In the genomic region with DNA sequence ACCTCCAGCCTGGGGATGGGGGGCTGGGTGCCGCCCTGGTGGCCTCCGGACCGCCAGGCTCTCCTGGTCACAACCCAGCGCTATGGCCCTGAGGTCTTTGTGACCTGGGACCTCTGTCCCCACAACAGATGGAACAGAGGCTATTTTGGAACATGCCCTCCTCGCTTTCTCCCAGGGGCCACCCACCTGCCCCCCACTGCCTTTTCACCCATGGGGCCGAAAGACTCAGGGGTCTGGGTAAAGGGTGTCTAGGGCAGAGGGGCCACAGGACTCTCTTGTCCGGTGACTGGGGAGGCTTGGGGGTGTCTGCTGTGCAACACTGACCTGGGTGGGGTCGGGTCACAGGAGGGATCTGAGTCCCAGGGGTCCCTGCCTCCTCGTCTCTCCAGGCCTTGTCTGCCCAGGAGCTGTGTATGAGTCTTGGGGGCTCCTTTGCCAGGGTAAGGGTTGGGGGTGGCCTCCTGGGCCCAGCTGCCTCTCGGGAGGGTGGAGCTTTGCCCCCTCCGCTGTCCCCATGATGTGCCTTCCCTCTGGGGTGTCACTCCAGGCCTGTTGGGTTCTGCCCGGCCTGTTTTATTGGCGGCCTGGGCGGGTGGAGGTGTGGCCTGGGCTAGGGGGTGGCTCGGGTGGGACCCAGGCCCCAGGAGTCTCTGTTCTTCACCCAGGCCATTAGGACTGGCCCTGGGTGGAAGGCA, we compare ENCODE assay signal across 10 cellular contexts. TPM values are rescaled to one million over a fixed set of nuclear protein-coding genes. Genes with fewer than 3 reads are reported as not detected.
DNase-seq lines count a peak whose midpoint lies in the region; TF ChIP-seq lines count a peak whose summit lies in the region.
"Had no signal": no experiment of that assay in that cellular context is flagged by ENCODE, and none has a peak within 500 bp of the region (broad histone marks: within the 10 kb centered on the region; RNA-seq: fewer than 3 reads in every experiment).

No MANE protein-coding gene starts in this region.

- H3K27me3 Mint-ChIP-seq in Caco-2 (ENCODE audit: insufficient read depth, unreplicated experiment): no peaks in the 10 kb centered on the region
- no peaks in the 10 kb centered on the region for H3K27me3 Mint-ChIP-seq in progenitor cell of endocrine pancreas

- H3K9me3 Mint-ChIP-seq in Caco-2 (ENCODE audit: unreplicated experiment): no peaks in the 10 kb centered on the region
- no peaks in the 10 kb centered on the region for H3K9me3 Mint-ChIP-seq in progenitor cell of endocrine pancreas (ENCODE audit: low read depth)

- H3K4me1 Mint-ChIP-seq in Caco-2 (ENCODE audit: low read depth, unreplicated experiment) (no peaks in the 10 kb centered on the region), progenitor cell of endocrine pancreas (ENCODE audit: low read depth) (peaks cover 3% of the 10 kb centered on the region)

- H3K4me3 ChIP-seq in Caco-2 (ENCODE audit: low read depth, low read length) (peak overlapping the region; percentile 98), NT2/D1 (ENCODE audit: insufficient read length, low read depth) (peak overlapping the region; percentile 86), fibroblast of mammary gland (ENCODE audit: control insufficient read depth, low read depth, low read length) (peak overlapping the region; percentile 78)

- DNase-seq in Caco-2: no peak
- no peak for DNase-seq in NT2/D1 (ENCODE audit: low read depth, low spot score)
- no peak for DNase-seq in fibroblast of mammary gland (ENCODE audit: low read depth)
- no peak for DNase-seq in progenitor cell of endocrine pancreas (ENCODE audit: low spot score, unreplicated experiment)
- DNase-seq in Ammon's horn (ENCODE audit: low spot score): no peak
- DNase-seq in T-helper 1 cell: no peak
- DNase-seq in GOT3 (lab: John Stamatoyannopoulos, UW): no peak
- DNase-seq in kidney glomerular epithelial cell (lab: John Stamatoyannopoulos, UW): no peak
- DNase-seq: NCI-H1436 treated with DMSO at 0.1 percent for 48 hours had no signal

- no TSS peak for BruUV-seq in Caco-2 (replicated peaks; lab: Mats Ljungman, UMichigan)

- H3K36me3 ChIP-seq in Caco-2 (ENCODE audit: control insufficient read depth, insufficient read depth, low read length) (peaks cover 3% of the 10 kb centered on the region), NT2/D1 (ENCODE audit: insufficient read depth, insufficient read length, low read length) (peaks cover 40% of the 10 kb centered on the region)

- intact Hi-C loops in Caco-2 (cut with micrococcal nuclease; ENCODE audit: unreplicated experiment): no loop called here

- H3K27ac Mint-ChIP-seq in Caco-2 (ENCODE audit: unreplicated experiment) (no peak overlapping the region), progenitor cell of endocrine pancreas (peak overlapping the region; percentile 49)

- H3K27me3 ChIP-seq in Caco-2 (replicated peaks; ENCODE audit: control insufficient read depth, insufficient read depth, low read length): no peaks in the 10 kb centered on the region
- no peaks in the 10 kb centered on the region for H3K27me3 ChIP-seq in NT2/D1 (ENCODE audit: insufficient read depth, insufficient read length)

- H3K4me3 Mint-ChIP-seq in Caco-2 (ENCODE audit: unreplicated experiment): peak overlapping the region; percentile 85
- H3K4me3 Mint-ChIP-seq in progenitor cell of endocrine pancreas (ENCODE audit: low read depth): peak overlapping the region; percentile 87

- H3K9me3 ChIP-seq in Caco-2 (no peaks in the 10 kb centered on the region), NT2/D1 (ENCODE audit: insufficient read depth, low read length) (no peaks in the 10 kb centered on the region)

- peaks cover 40% of the 10 kb centered on the region for H3K4me1 ChIP-seq in Caco-2
- peaks cover 18% of the 10 kb centered on the region for H3K4me1 ChIP-seq in NT2/D1 (ENCODE audit: insufficient read depth, insufficient read length)

- CTCF ChIA-PET in Caco-2 (lab: Charles Lee): no interaction called here

- POLR2A ChIA-PET in Caco-2 (lab: Charles Lee): no interaction called here

- H3K36me3 Mint-ChIP-seq in Caco-2 (ENCODE audit: insufficient read depth, unreplicated experiment) (peaks cover 42% of the 10 kb centered on the region), progenitor cell of endocrine pancreas (ENCODE audit: insufficient read depth) (peaks cover 3% of the 10 kb centered on the region)

- peak overlapping the region; percentile 72 for H3K9ac ChIP-seq in NT2/D1 (ENCODE audit: insufficient read length, low read depth)

- TF ChIP-seq CTCF in Caco-2 (IDR thresholded peaks at IDR 0.05; ENCODE audit: insufficient read depth in 1 of 2, low read depth in 1 of 2, low read length in 1 of 2, severe bottlenecking in 1 of 2, unreplicated experiment in 1 of 2) (no peak), fibroblast of mammary gland (conservative IDR thresholded peaks at IDR 0.05; ENCODE audit: control insufficient read depth, insufficient read depth, low read depth, low read length) (no peak), progenitor cell of endocrine pancreas (IDR thresholded peaks at IDR 0.05; ENCODE audit: unreplicated experiment) (no peak)

RNA-seq across cellular contexts. Expression of a gene that starts 2.0 kb away (rescaled TPM):
- 217 and 239 TPM in 2 replicates for total RNA-seq in Caco-2 (2022)
- 149 and 154 TPM in 2 replicates for total RNA-seq in progenitor cell of endocrine pancreas

RNA-seq across cellular contexts. Expression of a gene that starts 10.7 kb away (rescaled TPM):
- 13.0 and 16.6 TPM in 2 replicates for total RNA-seq in Caco-2 (2022)
- total RNA-seq in progenitor cell of endocrine pancreas: 5.8 and 6.1 TPM in 2 replicates

RNA-seq across cellular contexts. Expression of a gene that starts 14.8 kb away (rescaled TPM):
- total RNA-seq in Caco-2 (2022) (57.7 and 60.4 TPM in 2 replicates), progenitor cell of endocrine pancreas (61.4 and 63.1 TPM in 2 replicates)

RNA-seq across cellular contexts. Expression of a gene that starts 34.6 kb away (rescaled TPM):
- total RNA-seq in Caco-2 (2022): not detected in 2 replicates
- total RNA-seq in progenitor cell of endocrine pancreas: not detected in 2 replicates
- total RNA-seq: T-helper 1 cell treated with Interleukin-12 subunit alpha and Interleukin-12 subunit beta and Interleukin-4 antibody, amounts not matched to agents 30 ng/mL and 1 ng/mL, for 36 hours had no signal

RNA-seq across cellular contexts. Expression of a gene that starts 34.9 kb away (rescaled TPM):
- total RNA-seq in Caco-2 (2022) (64.3 and 69.1 TPM in 2 replicates), progenitor cell of endocrine pancreas (87.2 and 91.7 TPM in 2 replicates)
